In the genomic region with DNA sequence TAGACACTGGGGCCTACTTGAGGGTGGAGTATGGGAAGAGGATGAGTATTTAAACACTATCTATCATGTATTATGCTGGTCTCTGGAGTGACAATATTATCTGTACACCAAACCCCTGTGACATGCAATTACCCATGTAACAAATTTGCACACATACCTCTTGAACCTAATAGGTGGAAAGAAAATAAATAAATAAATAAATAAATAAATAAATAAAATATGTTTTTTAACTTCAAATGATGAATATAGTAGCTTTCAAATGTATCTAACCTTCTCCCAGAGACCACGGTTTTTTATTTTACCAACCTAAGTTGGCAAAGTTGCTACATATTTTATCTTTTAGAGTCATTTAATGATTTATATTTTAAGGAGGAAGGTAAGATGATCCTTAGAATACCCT, we compare ENCODE assay signal across 34 cellular contexts.
"Had no signal": no experiment of that assay in that cellular context is flagged by ENCODE, and none has a peak within 500 bp of the region (broad histone marks: within the 10 kb centered on the region; RNA-seq: fewer than 3 reads in every experiment).

No MANE protein-coding gene starts in this region.

- H3K4me3 ChIP-seq: MG63 had no signal

- H3K36me3 ChIP-seq: MG63 had no signal

- H3K9me3 ChIP-seq: MG63 had no signal

- DNase-seq: Karpas-422, Kasumi-1, MG63, MM.1S, MV-4-11, NCI-H1048, NCI-H1092, NCI-H1092 treated with DMSO at 0.1 percent for 48 hours, NCI-H1105, NCI-H1105 treated with DMSO at 0.1 percent for 48 hours, NCI-H1417, NCI-H1417 treated with DMSO at 0.1 percent for 48 hours, NCI-H1436, NCI-H1436 treated with DMSO at 0.1 percent for 48 hours, NCI-H146, NCI-H1694, NCI-H1694 treated with DMSO at 0.1 percent for 48 hours, NCI-H187, NCI-H187 treated with DMSO at 0.1 percent for 48 hours, NCI-H1930, NCI-H2029, NCI-H2029 treated with DMSO at 0.1 percent for 48 hours, NCI-H2081, NCI-H2081 treated with DMSO at 0.1 percent for 48 hours, NCI-H2107, NCI-H2171, NCI-H2171 treated with DMSO at 0.1 percent for 48 hours, NCI-H2227 treated with DMSO at 0.1 percent for 48 hours, NCI-H226, NCI-H345, NCI-H446, NCI-H446 treated with DMSO at 0.1 percent for 48 hours, NCI-H510A, NCI-H510A treated with DMSO at 0.1 percent for 48 hours had no signal
